ENCODE assay signal across 10 cellular contexts in the genomic region with DNA sequence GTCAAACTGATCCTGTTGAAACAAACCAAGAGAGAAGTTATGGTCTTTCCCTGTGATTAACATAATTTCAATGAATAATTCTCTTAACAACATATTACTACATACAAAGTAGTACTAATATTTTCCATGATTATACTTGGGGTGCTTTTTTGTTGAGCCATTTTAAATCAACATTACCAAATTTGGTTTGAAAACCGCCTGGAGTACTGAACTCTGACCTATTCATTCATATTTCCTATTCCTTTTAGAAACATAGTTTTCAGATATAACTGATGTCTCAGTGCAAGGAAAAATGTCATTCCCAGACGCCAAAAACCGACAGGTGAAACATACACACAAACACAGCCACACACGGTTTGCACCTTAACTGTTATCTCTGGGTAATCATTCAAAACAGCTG. TPM values are rescaled to one million over a fixed set of nuclear protein-coding genes. Genes with fewer than 3 reads are reported as not detected.
DNase-seq lines count a peak whose midpoint lies in the region; ATAC-seq, FAIRE-seq and TF ChIP-seq lines count a peak whose summit lies in the region.
"Had no signal": no experiment of that assay in that cellular context is flagged by ENCODE, and none has a peak within 500 bp of the region (broad histone marks: within the 10 kb centered on the region; RNA-seq: fewer than 3 reads in every experiment).

No MANE protein-coding gene starts in this region.

- no peak for FAIRE-seq in pancreas (lab: Jason Lieb, UNC)

- intact Hi-C loops in pancreas (cut with DNase I) = no loop called here

- H3K27ac Mint-ChIP-seq in osteocyte (ENCODE audit: unreplicated experiment) = peak overlapping the region; percentile 80

- peaks cover 69% of the 10 kb centered on the region for H3K4me1 Mint-ChIP-seq in osteocyte (ENCODE audit: unreplicated experiment)

- DNase-seq in OCI-M1 (lab: John Stamatoyannopoulos, UW) (peak; percentile 9), dermis microvascular lymphatic vessel endothelial cell (ENCODE audit: low read depth in 2 of 2) (peak; percentile 41 to 69), osteocyte (ENCODE audit: extremely low spot score, unreplicated experiment) (no peak), pancreas (no peak)
- no peak for DNase-seq in stimulated activated CD4-positive, alpha-beta T cell treated with anti-CD3 and anti-CD28 coated beads, Interleukin-4, amount 100 ng/mL, for 4 hours
- DNase-seq: KBM-7 had no signal

- no peaks in the 10 kb centered on the region for H3K27me3 ChIP-seq in ACC112 (ENCODE audit: insufficient read depth, low read length)
- no peaks in the 10 kb centered on the region for H3K27me3 ChIP-seq in pancreas
- H3K27me3 ChIP-seq: BLaER1 had no signal

- peaks cover 16% of the 10 kb centered on the region for H3K79me2 ChIP-seq in ACC112 (ENCODE audit: control insufficient read depth, insufficient read depth, low read length, unreplicated experiment)

- peaks cover 45% of the 10 kb centered on the region for H3K4me1 ChIP-seq in ACC112 (ENCODE audit: control insufficient read depth, insufficient read depth, low read length, unreplicated experiment)
- H3K4me1 ChIP-seq in pancreas = peaks cover 0 to 9% (median 0%) of the 10 kb centered on the region in 3 donors
- H3K4me1 ChIP-seq: BLaER1 had no signal

- no peak overlapping the region for H2AFZ ChIP-seq in ACC112 (ENCODE audit: low read length, unreplicated experiment)

- peak overlapping the region; percentile 81 for H3K27ac ChIP-seq in ACC112 (ENCODE audit: low read depth, low read length)
- H3K27ac ChIP-seq in pancreas = peak overlapping the region in 1 of 4 donors; percentile 60
- H3K27ac ChIP-seq: BLaER1 had no signal

- H3K36me3 ChIP-seq in ACC112 (ENCODE audit: insufficient read depth, low read length) (no peaks in the 10 kb centered on the region), pancreas (no peaks in the 10 kb centered on the region)
- H3K36me3 ChIP-seq: BLaER1 had no signal

- no peaks in the 10 kb centered on the region for H3K9me3 Mint-ChIP-seq in osteocyte (ENCODE audit: unreplicated experiment)

- H3K4me3 ChIP-seq in ACC112 (ENCODE audit: low read depth, low read length) = no peak overlapping the region
- no peak overlapping the region for H3K4me3 ChIP-seq in pancreas
- H3K4me3 ChIP-seq: BLaER1 had no signal

- no peaks in the 10 kb centered on the region for H3K9me3 ChIP-seq in pancreas
- H3K9me3 ChIP-seq: BLaER1 had no signal

- H3K36me3 Mint-ChIP-seq in osteocyte (ENCODE audit: unreplicated experiment) = peaks cover 5% of the 10 kb centered on the region

- ATAC-seq in HG03045 (IDR thresholded peaks at IDR 0.05; ENCODE audit: unreplicated experiment) = no peak
- ATAC-seq in HG02973 (IDR thresholded peaks at IDR 0.05; ENCODE audit: unreplicated experiment) = no peak
- no peak for ATAC-seq in pancreas

- WGBS in pancreas, 2 donors = 26 to 28% methylated on average over 4 of the region's 4 CpGs

- no peak for TF ChIP-seq CTCF in osteocyte (IDR thresholded peaks at IDR 0.05)
- TF ChIP-seq CTCF in pancreas (IDR thresholded peaks at IDR 0.05) = no peak

- no peak overlapping the region for H3K4me3 Mint-ChIP-seq in osteocyte (ENCODE audit: unreplicated experiment)

- no peaks in the 10 kb centered on the region for H3K27me3 Mint-ChIP-seq in osteocyte (ENCODE audit: unreplicated experiment)

RNA-seq across cellular contexts. Expression of a gene that starts 48.0 kb away (rescaled TPM):
- total RNA-seq in dermis microvascular lymphatic vessel endothelial cell (35.0 and 37.4 TPM in 2 replicates), osteocyte (62.2 and 63.0 TPM in 2 replicates), pancreas (10 to 100 TPM in 2 of 6 donors, 1 to 10 TPM in 4; 6.5 to 18.5 (median 7.8) TPM)
- polyA plus RNA-seq in pancreas = 1 to 10 TPM; 5.3 to 7.0 TPM

RNA-seq across cellular contexts. Expression of a gene that starts 58.8 kb away (rescaled TPM):
- 19.8 and 29.3 TPM in 2 replicates for total RNA-seq in dermis microvascular lymphatic vessel endothelial cell
- total RNA-seq in osteocyte = 57.0 and 60.7 TPM in 2 replicates
- total RNA-seq in pancreas = 10 to 100 TPM; 12.4 to 19.8 (median 17.2) TPM
- polyA plus RNA-seq in pancreas = 1 to 10 TPM; 5.1 to 8.7 TPM

Comparison
In these comparisons a context has a peak if more than half of its experiments do, and no peak if none do; other contexts are left out.
1. DNase-seq: peak in OCI-M1 (single experiment) and dermis microvascular lymphatic vessel endothelial cell (2 of 2); none in osteocyte (single experiment), stimulated activated CD4-positive, alpha-beta T cell treated with anti-CD3 and anti-CD28 coated beads, Interleukin-4, amount 100 ng/mL, for 4 hours (0 of 2) and pancreas (0 of 6).